In the genomic region with DNA sequence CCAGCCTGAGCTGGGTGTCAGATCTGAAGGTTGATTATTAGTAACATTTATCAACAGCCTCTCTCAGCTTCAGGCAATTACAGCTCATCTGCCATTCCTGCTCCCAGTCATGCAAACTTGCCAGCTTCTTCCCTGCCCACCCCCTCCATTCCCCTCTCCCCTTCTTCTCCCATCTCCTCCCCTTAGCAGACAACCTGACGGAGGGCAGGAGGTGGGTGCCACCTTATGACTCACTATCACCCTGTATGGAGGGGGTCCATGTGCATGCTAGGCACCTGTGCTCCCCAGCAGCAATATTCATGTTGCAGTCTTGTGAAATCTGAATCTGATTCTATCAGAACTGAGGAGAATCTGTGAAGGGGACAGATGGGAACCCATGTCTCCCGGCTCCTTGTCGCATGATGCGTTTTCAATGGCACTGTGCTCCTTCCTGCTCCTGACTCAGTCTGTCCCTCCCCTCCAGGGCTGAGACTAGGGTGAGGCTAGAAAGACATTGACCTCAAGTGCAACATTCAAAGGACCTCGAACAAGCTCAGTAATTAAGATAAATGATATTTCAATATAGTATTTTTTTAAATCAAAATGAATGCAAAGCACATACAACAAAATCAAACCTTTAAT, we compare ENCODE assay signal across 20 cellular contexts. TPM values are rescaled to one million over a fixed set of nuclear protein-coding genes. Genes with fewer than 3 reads are reported as not detected.
DNase-seq lines count a peak whose midpoint lies in the region; ATAC-seq and TF ChIP-seq lines count a peak whose summit lies in the region.
"Had no signal": no experiment of that assay in that cellular context is flagged by ENCODE, and none has a peak within 500 bp of the region (broad histone marks: within the 10 kb centered on the region; RNA-seq: fewer than 3 reads in every experiment).

No MANE protein-coding gene starts in this region.

- ATAC-seq in left cardiac atrium = no peak

- H3K4me1 ChIP-seq in right atrium auricular region (peaks cover 0 to 13% of the 10 kb centered on the region in 2 donors), mesendoderm (ENCODE audit: control insufficient read depth, low read depth, low read length) (no peaks in the 10 kb centered on the region)

- H3K4me3 ChIP-seq in right atrium auricular region (no peak overlapping the region), mesendoderm (ENCODE audit: low read length) (no peak overlapping the region)
- H3K4me3 ChIP-seq: PC-9 had no signal

- H2BK120ac ChIP-seq in mesendoderm (ENCODE audit: low read depth, low read length) = no peak overlapping the region

- no peaks in the 10 kb centered on the region for H3K9me3 ChIP-seq in right atrium auricular region
- H3K9me3 ChIP-seq: BE2C had no signal

- H4K5ac ChIP-seq in mesendoderm (ENCODE audit: low read length) = no peak overlapping the region

- H3K23ac ChIP-seq in mesendoderm (ENCODE audit: low read length) = no peak overlapping the region

- no CpG with 5 or more reads among the region's 5 CpGs for WGBS in mesendoderm (ENCODE audit: extremely low coverage, insufficient coverage, low lambda C conversion rate)

- H4K8ac ChIP-seq in mesendoderm (ENCODE audit: low read depth, low read length) = no peak overlapping the region

- H3K27me3 ChIP-seq in right atrium auricular region (no peaks in the 10 kb centered on the region), mesendoderm (ENCODE audit: insufficient read depth, low read length, poor library complexity) (no peaks in the 10 kb centered on the region)
- H3K27me3 ChIP-seq: BE2C had no signal

- no peak overlapping the region for H3K18ac ChIP-seq in mesendoderm (ENCODE audit: low read length)

- H3K4ac ChIP-seq in mesendoderm (ENCODE audit: low read depth, low read length) = no peak overlapping the region

- H3K9ac ChIP-seq in mesendoderm (ENCODE audit: low read length) = no peak overlapping the region
- H3K9ac ChIP-seq: KMS-11 had no signal

- peak; percentile 56 for DNase-seq in right atrium auricular region (ENCODE audit: low spot score)
- no peak for DNase-seq in left cardiac atrium
- peak; percentile 34 for DNase-seq in islet precursor cell
- DNase-seq in putamen (ENCODE audit: low spot score) = peak; percentile 48
- DNase-seq in mesendoderm = no peak
- no peak for DNase-seq in GM03348 (ENCODE audit: low spot score)
- DNase-seq in cerebellum (ENCODE audit: low spot score) = no peak
- DNase-seq: BE2C, DMS53, GDM1, IMR-90, NCI-H1092 treated with DMSO at 0.1 percent for 48 hours, NCI-H1436 treated with DMSO at 0.1 percent for 48 hours, NCI-H2029, NCI-H446, NCI-H526, PC-9, RPMI8226, SHP77 had no signal

- H3K36me3 ChIP-seq in right atrium auricular region (no peaks in the 10 kb centered on the region), mesendoderm (ENCODE audit: control insufficient read depth, insufficient read depth, low read length) (no peaks in the 10 kb centered on the region)
- H3K36me3 ChIP-seq: BE2C had no signal

- no peak overlapping the region for H2AK5ac ChIP-seq in mesendoderm (ENCODE audit: low read length)

- intact Hi-C loops in left cardiac atrium (cut with DNase I) = loop anchor here in 1 of 2 donors (5.0 kb wide), 2 partner anchors 53 to 68 kb away; no protein-coding TSS in a partner anchor

- H3K27ac ChIP-seq in right atrium auricular region (no peak overlapping the region), mesendoderm (ENCODE audit: low read depth, low read length) (no peak overlapping the region)
- H3K27ac ChIP-seq: KMS-11, PC-9 had no signal

- H2BK5ac ChIP-seq in mesendoderm (ENCODE audit: low read length) = no peak overlapping the region

- TF ChIP-seq CTCF in right atrium auricular region (IDR thresholded peaks at IDR 0.05) = no peak

- H3K4me2 ChIP-seq in mesendoderm (ENCODE audit: low read length) = no peak overlapping the region
- H3K4me2 ChIP-seq: KMS-11, PC-9 had no signal

- H3K79me1 ChIP-seq in mesendoderm (ENCODE audit: low read length) = no peaks in the 10 kb centered on the region

- H3K56ac ChIP-seq in mesendoderm (ENCODE audit: low read length) = no peak overlapping the region

- no peaks in the 10 kb centered on the region for H3K79me2 ChIP-seq in mesendoderm (ENCODE audit: control insufficient read depth, insufficient read depth, low read length)

- H2BK15ac ChIP-seq in mesendoderm (replicated peaks; ENCODE audit: low read depth) = no peak overlapping the region

RNA-seq across cellular contexts. Expression of a gene that starts 46.3 kb away (rescaled TPM):
- total RNA-seq in right atrium auricular region = 10 to 100 TPM; 11.3 to 22.9 TPM
- total RNA-seq in left cardiac atrium = 10 to 100 TPM; 11.6 to 13.1 TPM
- polyA plus RNA-seq in mesendoderm (2013, experiment 1 of 2) = 8.2 TPM
- 7.9 TPM for polyA plus RNA-seq in mesendoderm (2013, experiment 2 of 2)
- total RNA-seq in cerebellum = 76.3 TPM
- total RNA-seq: PC-9 had no signal

RNA-seq across cellular contexts. Expression of a gene that starts 47.6 kb away (rescaled TPM):
- 100 to 1,000 TPM; 114 to 169 TPM for total RNA-seq in right atrium auricular region
- 100 to 1,000 TPM; 141 to 142 TPM for total RNA-seq in left cardiac atrium
- polyA plus RNA-seq in mesendoderm (2013, experiment 1 of 2) = 498 TPM
- polyA plus RNA-seq in mesendoderm (2013, experiment 2 of 2) = 521 TPM
- 164 TPM for total RNA-seq in cerebellum

Comparison
In these comparisons a context has a peak if more than half of its experiments do, and no peak if none do; other contexts are left out.
1. DNase-seq: peak in right atrium auricular region (single experiment), islet precursor cell (single experiment) and putamen (single experiment); none in left cardiac atrium (single experiment), mesendoderm (single experiment), GM03348 (single experiment) and cerebellum (single experiment).